Comparison of ENCODE assay signal across 1 cellular context in the genomic region with DNA sequence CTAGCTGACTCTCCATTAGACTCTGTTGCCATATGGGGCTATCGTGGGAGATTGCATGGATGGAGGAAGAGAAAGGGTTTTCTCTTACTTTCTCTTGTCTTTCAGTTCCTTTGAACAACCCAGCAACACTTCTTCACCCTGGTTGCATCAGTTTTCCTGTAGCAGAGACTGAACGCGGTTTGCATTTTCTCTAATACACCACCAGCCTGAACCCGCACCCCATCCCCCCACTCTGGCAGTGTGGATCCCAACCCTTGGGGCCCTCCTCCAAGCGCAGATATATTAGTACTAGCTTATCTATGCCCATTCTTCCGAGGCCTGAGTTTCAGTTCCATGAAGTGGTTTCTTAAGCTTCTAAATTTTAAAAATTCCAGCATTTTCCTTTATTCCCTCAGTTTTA.
TF ChIP-seq lines count a peak whose summit lies in the region.

No MANE protein-coding gene starts in this region.

TF ChIP-seq in GM23338, 12 proteins besides CTCF, POLR2A, EP300 and RAD21 (continued from another document):
- TF ChIP-seq, protein P1, sequence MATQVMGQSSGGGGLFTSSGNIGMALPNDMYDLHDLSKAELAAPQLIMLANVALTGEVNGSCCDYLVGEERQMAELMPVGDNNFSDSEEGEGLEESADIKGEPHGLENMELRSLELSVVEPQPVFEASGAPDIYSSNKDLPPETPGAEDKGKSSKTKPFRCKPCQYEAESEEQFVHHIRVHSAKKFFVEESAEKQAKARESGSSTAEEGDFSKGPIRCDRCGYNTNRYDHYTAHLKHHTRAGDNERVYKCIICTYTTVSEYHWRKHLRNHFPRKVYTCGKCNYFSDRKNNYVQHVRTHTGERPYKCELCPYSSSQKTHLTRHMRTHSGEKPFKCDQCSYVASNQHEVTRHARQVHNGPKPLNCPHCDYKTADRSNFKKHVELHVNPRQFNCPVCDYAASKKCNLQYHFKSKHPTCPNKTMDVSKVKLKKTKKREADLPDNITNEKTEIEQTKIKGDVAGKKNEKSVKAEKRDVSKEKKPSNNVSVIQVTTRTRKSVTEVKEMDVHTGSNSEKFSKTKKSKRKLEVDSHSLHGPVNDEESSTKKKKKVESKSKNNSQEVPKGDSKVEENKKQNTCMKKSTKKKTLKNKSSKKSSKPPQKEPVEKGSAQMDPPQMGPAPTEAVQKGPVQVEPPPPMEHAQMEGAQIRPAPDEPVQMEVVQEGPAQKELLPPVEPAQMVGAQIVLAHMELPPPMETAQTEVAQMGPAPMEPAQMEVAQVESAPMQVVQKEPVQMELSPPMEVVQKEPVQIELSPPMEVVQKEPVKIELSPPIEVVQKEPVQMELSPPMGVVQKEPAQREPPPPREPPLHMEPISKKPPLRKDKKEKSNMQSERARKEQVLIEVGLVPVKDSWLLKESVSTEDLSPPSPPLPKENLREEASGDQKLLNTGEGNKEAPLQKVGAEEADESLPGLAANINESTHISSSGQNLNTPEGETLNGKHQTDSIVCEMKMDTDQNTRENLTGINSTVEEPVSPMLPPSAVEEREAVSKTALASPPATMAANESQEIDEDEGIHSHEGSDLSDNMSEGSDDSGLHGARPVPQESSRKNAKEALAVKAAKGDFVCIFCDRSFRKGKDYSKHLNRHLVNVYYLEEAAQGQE (IDR thresholded peaks at IDR 0.05; ENCODE audit: unreplicated experiment): no peak
- TF ChIP-seq, protein P2, sequence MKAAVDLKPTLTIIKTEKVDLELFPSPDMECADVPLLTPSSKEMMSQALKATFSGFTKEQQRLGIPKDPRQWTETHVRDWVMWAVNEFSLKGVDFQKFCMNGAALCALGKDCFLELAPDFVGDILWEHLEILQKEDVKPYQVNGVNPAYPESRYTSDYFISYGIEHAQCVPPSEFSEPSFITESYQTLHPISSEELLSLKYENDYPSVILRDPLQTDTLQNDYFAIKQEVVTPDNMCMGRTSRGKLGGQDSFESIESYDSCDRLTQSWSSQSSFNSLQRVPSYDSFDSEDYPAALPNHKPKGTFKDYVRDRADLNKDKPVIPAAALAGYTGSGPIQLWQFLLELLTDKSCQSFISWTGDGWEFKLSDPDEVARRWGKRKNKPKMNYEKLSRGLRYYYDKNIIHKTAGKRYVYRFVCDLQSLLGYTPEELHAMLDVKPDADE (IDR thresholded peaks at IDR 0.05): no peak
- TF ChIP-seq ZNF114 (CRISPR knock-in tag; IDR thresholded peaks at IDR 0.05): no peak
- TF ChIP-seq, protein P3, sequence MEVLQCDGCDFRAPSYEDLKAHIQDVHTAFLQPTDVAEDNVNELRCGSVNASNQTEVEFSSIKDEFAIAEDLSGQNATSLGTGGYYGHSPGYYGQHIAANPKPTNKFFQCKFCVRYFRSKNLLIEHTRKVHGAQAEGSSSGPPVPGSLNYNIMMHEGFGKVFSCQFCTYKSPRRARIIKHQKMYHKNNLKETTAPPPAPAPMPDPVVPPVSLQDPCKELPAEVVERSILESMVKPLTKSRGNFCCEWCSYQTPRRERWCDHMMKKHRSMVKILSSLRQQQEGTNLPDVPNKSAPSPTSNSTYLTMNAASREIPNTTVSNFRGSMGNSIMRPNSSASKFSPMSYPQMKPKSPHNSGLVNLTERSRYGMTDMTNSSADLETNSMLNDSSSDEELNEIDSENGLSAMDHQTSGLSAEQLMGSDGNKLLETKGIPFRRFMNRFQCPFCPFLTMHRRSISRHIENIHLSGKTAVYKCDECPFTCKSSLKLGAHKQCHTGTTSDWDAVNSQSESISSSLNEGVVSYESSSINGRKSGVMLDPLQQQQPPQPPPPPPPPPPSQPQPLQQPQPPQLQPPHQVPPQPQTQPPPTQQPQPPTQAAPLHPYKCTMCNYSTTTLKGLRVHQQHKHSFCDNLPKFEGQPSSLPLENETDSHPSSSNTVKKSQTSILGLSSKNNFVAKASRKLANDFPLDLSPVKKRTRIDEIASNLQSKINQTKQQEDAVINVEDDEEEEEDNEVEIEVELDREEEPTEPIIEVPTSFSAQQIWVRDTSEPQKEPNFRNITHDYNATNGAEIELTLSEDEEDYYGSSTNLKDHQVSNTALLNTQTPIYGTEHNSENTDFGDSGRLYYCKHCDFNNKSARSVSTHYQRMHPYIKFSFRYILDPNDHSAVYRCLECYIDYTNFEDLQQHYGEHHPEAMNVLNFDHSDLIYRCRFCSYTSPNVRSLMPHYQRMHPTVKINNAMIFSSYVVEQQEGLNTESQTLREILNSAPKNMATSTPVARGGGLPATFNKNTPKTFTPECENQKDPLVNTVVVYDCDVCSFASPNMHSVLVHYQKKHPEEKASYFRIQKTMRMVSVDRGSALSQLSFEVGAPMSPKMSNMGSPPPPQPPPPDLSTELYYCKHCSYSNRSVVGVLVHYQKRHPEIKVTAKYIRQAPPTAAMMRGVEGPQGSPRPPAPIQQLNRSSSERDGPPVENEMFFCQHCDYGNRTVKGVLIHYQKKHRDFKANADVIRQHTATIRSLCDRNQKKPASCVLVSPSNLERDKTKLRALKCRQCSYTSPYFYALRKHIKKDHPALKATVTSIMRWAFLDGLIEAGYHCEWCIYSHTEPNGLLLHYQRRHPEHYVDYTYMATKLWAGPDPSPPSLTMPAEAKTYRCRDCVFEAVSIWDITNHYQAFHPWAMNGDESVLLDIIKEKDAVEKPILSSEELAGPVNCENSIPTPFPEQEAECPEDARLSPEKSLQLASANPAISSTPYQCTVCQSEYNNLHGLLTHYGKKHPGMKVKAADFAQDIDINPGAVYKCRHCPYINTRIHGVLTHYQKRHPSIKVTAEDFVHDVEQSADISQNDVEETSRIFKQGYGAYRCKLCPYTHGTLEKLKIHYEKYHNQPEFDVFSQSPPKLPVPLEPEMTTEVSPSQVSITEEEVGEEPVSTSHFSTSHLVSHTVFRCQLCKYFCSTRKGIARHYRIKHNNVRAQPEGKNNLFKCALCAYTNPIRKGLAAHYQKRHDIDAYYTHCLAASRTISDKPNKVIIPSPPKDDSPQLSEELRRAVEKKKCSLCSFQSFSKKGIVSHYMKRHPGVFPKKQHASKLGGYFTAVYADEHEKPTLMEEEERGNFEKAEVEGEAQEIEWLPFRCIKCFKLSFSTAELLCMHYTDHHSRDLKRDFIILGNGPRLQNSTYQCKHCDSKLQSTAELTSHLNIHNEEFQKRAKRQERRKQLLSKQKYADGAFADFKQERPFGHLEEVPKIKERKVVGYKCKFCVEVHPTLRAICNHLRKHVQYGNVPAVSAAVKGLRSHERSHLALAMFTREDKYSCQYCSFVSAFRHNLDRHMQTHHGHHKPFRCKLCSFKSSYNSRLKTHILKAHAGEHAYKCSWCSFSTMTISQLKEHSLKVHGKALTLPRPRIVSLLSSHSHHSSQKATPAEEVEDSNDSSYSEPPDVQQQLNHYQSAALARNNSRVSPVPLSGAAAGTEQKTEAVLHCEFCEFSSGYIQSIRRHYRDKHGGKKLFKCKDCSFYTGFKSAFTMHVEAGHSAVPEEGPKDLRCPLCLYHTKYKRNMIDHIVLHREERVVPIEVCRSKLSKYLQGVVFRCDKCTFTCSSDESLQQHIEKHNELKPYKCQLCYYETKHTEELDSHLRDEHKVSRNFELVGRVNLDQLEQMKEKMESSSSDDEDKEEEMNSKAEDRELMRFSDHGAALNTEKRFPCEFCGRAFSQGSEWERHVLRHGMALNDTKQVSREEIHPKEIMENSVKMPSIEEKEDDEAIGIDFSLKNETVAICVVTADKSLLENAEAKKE (CRISPR knock-in tag; IDR thresholded peaks at IDR 0.05): no peak
- no peak for TF ChIP-seq JUNB (IDR thresholded peaks at IDR 0.05; ENCODE audit: unreplicated experiment)
- no peak for TF ChIP-seq NANOG (IDR thresholded peaks at IDR 0.05; ENCODE audit: borderline replicate concordance)
- TF ChIP-seq EZH2phosphoT487 (IDR thresholded peaks at IDR 0.05; ENCODE audit: unreplicated experiment): no peak
